Comparison of ENCODE assay signal across 28 cellular contexts in the genomic region with DNA sequence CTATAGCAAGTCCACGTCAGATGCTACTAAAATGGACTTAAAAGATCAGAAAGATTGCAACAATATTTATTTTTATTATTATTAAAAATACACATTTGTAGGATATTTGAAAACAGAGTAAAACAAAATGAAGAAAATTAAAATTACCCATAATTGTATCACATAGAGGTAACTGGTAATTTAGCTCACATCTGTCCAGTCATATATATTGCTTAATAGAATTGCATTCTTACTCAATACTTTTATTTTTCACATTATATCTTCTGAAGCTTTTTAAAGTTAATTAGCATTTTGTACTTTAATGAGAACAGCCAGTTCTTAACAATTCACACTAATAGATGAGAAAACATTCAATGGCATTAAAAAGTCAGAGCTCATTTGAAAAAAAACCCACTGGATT.
"Had no signal": no experiment of that assay in that cellular context is flagged by ENCODE, and none has a peak within 500 bp of the region (broad histone marks: within the 10 kb centered on the region; RNA-seq: fewer than 3 reads in every experiment).

No MANE protein-coding gene starts in this region.

- ATAC-seq: Panc1, Right ventricle myocardium inferior had no signal

- H3K27ac Mint-ChIP-seq: activated B cell treated with CpG ODN at 0.5 μM for 24 hours; activated CD4-positive, alpha-beta memory T cell treated with anti-CD3 and anti-CD28 coated beads, Interleukin-2, amount 10 ng/mL, durations not matched to agents 7 days and 5 days; brain had no signal

- FAIRE-seq: astrocyte, TTC549 had no signal

- H3K4me1 Mint-ChIP-seq: brain had no signal

- H3K4me3 ChIP-seq: SK-N-MC had no signal

- H3K4me3 Mint-ChIP-seq: activated B cell treated with CpG ODN at 0.5 μM for 24 hours; activated CD4-positive, alpha-beta memory T cell treated with anti-CD3 and anti-CD28 coated beads, Interleukin-2, amount 10 ng/mL, durations not matched to agents 7 days and 5 days; brain had no signal

- H3K27me3 Mint-ChIP-seq: activated B cell treated with CpG ODN at 0.5 μM for 24 hours, T-cell had no signal

- DNase-seq: activated B cell treated with CpG ODN at 0.5 μM for 24 hours; activated CD4-positive, alpha-beta memory T cell treated with anti-CD3 and anti-CD28 coated beads, Interleukin-2, amount 10 ng/mL, durations not matched to agents 7 days and 5 days; activated CD4-positive, alpha-beta T cell treated with anti-CD3 and anti-CD28 coated beads for 1 hour; activated CD4-positive, alpha-beta T cell treated with anti-CD3 and anti-CD28 coated beads, Interleukin-2, amount 50 U/mL, for 1 hour; activated CD8-positive, alpha-beta memory T cell treated with anti-CD3 and anti-CD28 coated beads, Interleukin-2, amount 50 U/mL, for 48 hours; activated gamma-delta T cell; activated naive CD4-positive, alpha-beta T cell treated with anti-CD3 and anti-CD28 coated beads, Interleukin-2, amount 50 U/mL, for 16 hours; activated T-cell treated with anti-CD3 and anti-CD28 coated beads, Interleukin-2, amount 50 U/mL, for 1 hour; amygdala; Karpas-422; MM.1S; NCI-H1092; NCI-H1417; NCI-H1930; NCI-H510A; NCI-H526 treated with DMSO at 0.1 percent for 48 hours; NCI-H82; NK-92 treated with Interleukin-12 subunit alpha and Interleukin-12 subunit beta, amount 100 ng/mL, for 24 hours; OCI-M1; RPMI8226; T-cell; T1000 had no signal

- H3K27ac ChIP-seq: SK-N-MC had no signal

- H3K36me3 Mint-ChIP-seq: brain had no signal
